27 cellular contexts compared by ENCODE assay signal in genomic region chr1:180675586-180675985, GRCh38. TPM values are rescaled to one million over a fixed set of nuclear protein-coding genes. Genes with fewer than 3 reads are reported as not detected.
DNase-seq lines count a peak whose midpoint lies in the region; ATAC-seq, FAIRE-seq and TF ChIP-seq lines count a peak whose summit lies in the region.
"Had no signal": no experiment of that assay in that cellular context is flagged by ENCODE, and none has a peak within 500 bp of the region (broad histone marks: within the 10 kb centered on the region; RNA-seq: fewer than 3 reads in every experiment).

No MANE protein-coding gene starts in this region.

- H3K79me2 ChIP-seq in K562 (ENCODE audit: control insufficient read depth, insufficient read depth, low read length) = peaks cover 72% of the 10 kb centered on the region

- H3K9ac ChIP-seq in HUES64 (ENCODE audit: low read depth, low read length) (no peak overlapping the region; the same call in 1 of the 2 replicates), K562 (ENCODE audit: insufficient read depth in 1 of 2, low read depth in 2 of 2, low read length in 2 of 2) (no peak overlapping the region)

- POLR2A ChIA-PET in K562 (lab: Yijun Ruan, JAX) = no interaction called here

- CTCF ChIA-PET in K562 (lab: Yijun Ruan, JAX; ENCODE audit: low intra/inter-chr PET ratio) = no interaction called here

- no peaks in the 10 kb centered on the region for H4K20me1 ChIP-seq in K562 (replicated peaks; ENCODE audit: control insufficient read depth, insufficient read depth, low read length)

- no peak for TF ChIP-seq CTCF in K562 (IDR thresholded peaks at IDR 0.05 in 2 of 3, conservative IDR thresholded peaks at IDR 0.05 in 1 of 3; ENCODE audit: insufficient read depth in 2 of 3, low read depth in 1 of 3, low read length in 3 of 3)

- no peaks in the 10 kb centered on the region for H3K9me1 ChIP-seq in K562 (ENCODE audit: control insufficient read depth, insufficient read depth, low read length)

- intact Hi-C loops in K562 (cut with micrococcal nuclease) = no loop called here
- intact Hi-C loops in left ventricle myocardium superior (cut with micrococcal nuclease) = no loop called here

- H3K9me3 ChIP-seq in HUES64 (ENCODE audit: insufficient read depth, low read depth, low read length) (no peaks in the 10 kb centered on the region; the same call in 1 of the 2 replicates), K562 (replicated peaks; ENCODE audit: control insufficient read depth, insufficient read depth, low read depth, low read length) (0 out of 2 replicates have a peak, but pooled peaks cover 2% of the 10 kb centered on the region)

- ATAC-seq in K562 = no peak
- ATAC-seq in left ventricle myocardium superior = no peak
- ATAC-seq: activated CD4-positive, alpha-beta T cell treated with anti-CD3 and anti-CD28 coated beads for 36 hours; activated T-cell treated with anti-CD3 and anti-CD28 coated beads, Interleukin-2, amount 50 U/mL, for 4 hours; lower lobe of right lung; stimulated activated effector memory CD8-positive, alpha-beta T cell treated with anti-CD3 and anti-CD28 coated beads, Interleukin-12 subunit alpha, Interleukin-12 subunit beta, amount 100 ng/mL, for 72 hours had no signal

- peak; percentile 51 for DNase-seq in ELR (ENCODE audit: low read depth)
- no peak for DNase-seq in K562 (ENCODE audit: extremely low read depth in 1 of 4, low spot score in 3 of 4)
- peak; percentile 15 for DNase-seq in iPS-NIHi7 (ENCODE audit: extremely low spot score)
- no peak for DNase-seq in GOT3 (lab: John Stamatoyannopoulos, UW)
- no peak for DNase-seq in RPMI8226
- DNase-seq in left ventricle myocardium superior = no peak
- DNase-seq in CD1c-positive myeloid dendritic cell (ENCODE audit: extremely low spot score) = no peak
- DNase-seq: activated CD4-positive, alpha-beta T cell treated with anti-CD3 and anti-CD28 coated beads for 36 hours; activated naive CD4-positive, alpha-beta T cell treated with Interleukin-2 at 50 U/mL for 16 hours; activated T-cell treated with anti-CD3 and anti-CD28 coated beads, Interleukin-2, amount 50 U/mL, for 4 hours; amniotic stem cell; central memory CD4-positive, alpha-beta T cell; DMS 273 treated with DMSO at 0.1 percent for 48 hours; foreskin melanocyte; hippocampal formation; lower lobe of right lung; NCI-H1436 treated with DMSO at 0.1 percent for 48 hours; NCI-H526; Right ventricle myocardium superior; stimulated activated CD4-positive, alpha-beta T cell treated with anti-CD3 and anti-CD28 coated beads, Interleukin-2, amount 100 ng/mL, for 24 hours; SW 1271 had no signal

- H3K27me3 ChIP-seq in HUES64 (ENCODE audit: insufficient read depth, low read length) (no peaks in the 10 kb centered on the region), K562 (ENCODE audit: control insufficient read depth in 2 of 2, insufficient read depth in 2 of 2, low read length in 2 of 2) (no peaks in the 10 kb centered on the region)

- no peak for TF ChIP-seq RAD21 in K562 (CRISPR knock-in tag; conservative IDR thresholded peaks at IDR 0.05 in 1 of 2, IDR thresholded peaks at IDR 0.05 in 1 of 2)

- TF ChIP-seq POLR2A in K562 (conservative IDR thresholded peaks at IDR 0.05) = no peak

- no peak overlapping the region for H3K4me3 ChIP-seq in HUES64 (ENCODE audit: low read length)
- no peak overlapping the region for H3K4me3 ChIP-seq in K562
- H3K4me3 ChIP-seq: lower lobe of right lung, skin epidermis had no signal

- peak overlapping the region; percentile 36 for H3K27ac ChIP-seq in HUES64 (ENCODE audit: low read depth, low read length)
- no peak overlapping the region for H3K27ac ChIP-seq in K562 (ENCODE audit: extremely low read depth, low read depth, low read length)
- H3K27ac ChIP-seq: HL-60, lower lobe of right lung, skin epidermis had no signal

- H3K4me2 ChIP-seq in K562 (ENCODE audit: insufficient read depth, low read length) = no peak overlapping the region

- H3K4me1 ChIP-seq in HUES64 (ENCODE audit: insufficient read depth, low read length) (peaks cover 25% of the 10 kb centered on the region), K562 (replicated peaks in 1 of 2; ENCODE audit: control insufficient read depth in 2 of 2, insufficient read depth in 2 of 2, low read length in 2 of 2) (no peaks in the 10 kb centered on the region)
- H3K4me1 ChIP-seq: lower lobe of right lung had no signal

- WGBS in HUES64 = no CpG with 5 or more reads among the region's 2 CpGs
- 63% methylated on average over 2 of the region's 2 CpGs for WGBS in K562 (ENCODE audit: insufficient coverage, low coverage, missing lambda C conversion rate)

- no peak for FAIRE-seq in K562 (lab: Jason Lieb, UNC)
- FAIRE-seq: keratinocyte, urothelium cell line had no signal

- BruUV-seq in K562 (replicated peaks; lab: Mats Ljungman, UMichigan) = no TSS peak

- TF ChIP-seq EP300 in K562 (IDR thresholded peaks at IDR 0.05; ENCODE audit: low read length) = no peak

- in situ Hi-C loops in K562 (cut with MboI) = no loop called here

- H3K36me3 ChIP-seq in HUES64 (ENCODE audit: insufficient read depth, low read length) (no peaks in the 10 kb centered on the region), K562 (ENCODE audit: control insufficient read depth, insufficient read depth, low read length) (no peaks in the 10 kb centered on the region; the same call in 2 of the 3 replicates)
- H3K36me3 ChIP-seq: lower lobe of right lung had no signal

- H2AFZ ChIP-seq in K562 (ENCODE audit: low read depth, low read length) = no peak overlapping the region

TF ChIP-seq in K562, 482 proteins besides CTCF, POLR2A, EP300 and RAD21:
- peak; percentile 47; the same call in 1 of the 2 replicates for TF ChIP-seq FOSL1 (tag; conservative IDR thresholded peaks at IDR 0.05)
- TF ChIP-seq ZNF232 (CRISPR knock-in tag; IDR thresholded peaks at IDR 0.05) = no peak
- TF ChIP-seq ATF3 (IDR thresholded peaks at IDR 0.05) = 0 out of 2 replicates have a peak, but pooled peaks have one; percentile 18
- no peak for TF ChIP-seq ATF3 (CRISPR knock-in tag; conservative IDR thresholded peaks at IDR 0.05)

RNA-seq across cellular contexts. Expression of gene XPR1, which starts 43.8 kb away (rescaled TPM):
- polyA plus RNA-seq in HUES64 (2013, experiment 1 of 2) = 29.2 TPM
- polyA plus RNA-seq in HUES64 (2013, experiment 2 of 2) = 35.2 TPM
- 97.5 and 111 TPM in 2 replicates for total RNA-seq in K562 (2011; cell fraction: chromatin; rRNA removed; ENCODE audit: low replicate concordance)
- 52.4 and 62.2 TPM in 2 replicates for total RNA-seq in K562 (2011; cell fraction: nucleolus; rRNA removed)
- total RNA-seq in K562 (2011; cell fraction: nucleoplasm; rRNA removed) = 116 and 133 TPM in 2 replicates
- total RNA-seq in K562 (2014; rRNA removed) = 24.2 and 32.0 TPM in 2 replicates
- 39.8 and 49.1 TPM in 2 replicates for total RNA-seq in K562 (2014; rRNA removed; fragmentation: Illumina TruSeq; extraction: Trizol)
- 39.1 and 43.0 TPM in 2 replicates for total RNA-seq in K562 (2015; rRNA removed; fragmentation: Illumina TruSeq; extraction: Trizol)
- total RNA-seq in K562 (2021) = 36.9 and 38.6 TPM in 2 replicates
- 49.8 and 66.2 TPM in 2 replicates for polyA plus RNA-seq in K562 (2011; rRNA removed)
- polyA plus RNA-seq in K562 (2011; cell fraction: cytosol; rRNA removed) = 23.6 and 44.4 TPM in 2 replicates
- polyA plus RNA-seq in K562 (2011; cell fraction: nucleus; rRNA removed) = 23.0 and 26.5 TPM in 2 replicates
- 25.8 and 29.0 TPM in 2 replicates for polyA plus RNA-seq in K562 (2012)
- 38.1 and 41.2 TPM in 2 replicates for polyA plus RNA-seq in K562 (2014; fragmentation: Illumina TruSeq; extraction: Trizol)
- polyA plus RNA-seq in K562 (2014; fragmentation: Nextera tagmentation; extraction: Ambion mirVana) = 1 to 10 TPM; 3.0 to 4.7 TPM
- polyA plus RNA-seq in K562 (2014; rRNA removed) = 25.8 and 27.8 TPM in 2 replicates
- polyA minus RNA-seq in K562 (2011; rRNA and poly(A)+ RNA removed) = 97.0 and 108 TPM in 2 replicates
- 37.2 and 52.1 TPM in 2 replicates for polyA minus RNA-seq in K562 (2011; cell fraction: cytosol; rRNA and poly(A)+ RNA removed)
- polyA minus RNA-seq in K562 (2011; cell fraction: nucleus; rRNA and poly(A)+ RNA removed) = 21.0 and 34.7 TPM in 2 replicates
- 43.8 TPM for total RNA-seq in left ventricle myocardium superior

Comparison
In these comparisons a context has a peak if more than half of its experiments do, and no peak if none do; other contexts are left out.
1. DNase-seq: peak in ELR (single experiment) and iPS-NIHi7 (single experiment); none in K562 (0 of 4), GOT3 (single experiment), RPMI8226 (single experiment), left ventricle myocardium superior (single experiment) and CD1c-positive myeloid dendritic cell (single experiment).